Comparison of ENCODE assay signal across 1 cellular context in genomic region chr12:50400638-50401382, GRCh38.
TF ChIP-seq lines count a peak whose summit lies in the region.

TSS of gene LARP4 (plus strand) at chr12:50400885. CDS start at chr12:50401011, 126 bp downstream.

TF ChIP-seq in HepG2, 621 proteins besides CTCF, POLR2A, EP300 and RAD21 (continued from another document and continues in another):
- TF ChIP-seq CEBPZ (IDR thresholded peaks at IDR 0.05; ENCODE audit: low read length): no peak
- peak; percentile 73; the same call in 1 of the 2 replicates for TF ChIP-seq ZNF704 (CRISPR knock-in tag; IDR thresholded peaks at IDR 0.05; ENCODE audit: borderline replicate concordance)
- peak; percentile 59 for TF ChIP-seq HNRNPLL (IDR thresholded peaks at IDR 0.05; ENCODE audit: low read depth, low read length, poor library complexity, severe bottlenecking)
- TF ChIP-seq ZSCAN25 (CRISPR knock-in tag; IDR thresholded peaks at IDR 0.05): peak; percentile 77
- TF ChIP-seq ETV5 (CRISPR knock-in tag; IDR thresholded peaks at IDR 0.05; ENCODE audit: borderline replicate concordance): no peak
- peak; percentile 87 for TF ChIP-seq HNF1B (CRISPR knock-in tag; IDR thresholded peaks at IDR 0.05)
- TF ChIP-seq MYC (CRISPR knock-in tag; IDR thresholded peaks at IDR 0.05; ENCODE audit: borderline replicate concordance): peak; percentile 89
- peak; percentile 76 for TF ChIP-seq POGZ (CRISPR knock-in tag; IDR thresholded peaks at IDR 0.05)
- TF ChIP-seq FOXA3 (CRISPR knock-in tag; IDR thresholded peaks at IDR 0.05): peak; percentile 38; the same call in 1 of the 2 replicates
- TF ChIP-seq MAZ (IDR thresholded peaks at IDR 0.05; ENCODE audit: borderline replicate concordance, low read depth, low read length): no peak; the same call in 1 of the 2 replicates
- peak; percentile 89 for TF ChIP-seq MAZ (CRISPR knock-in tag; IDR thresholded peaks at IDR 0.05; ENCODE audit: low read depth)
- TF ChIP-seq ZNF292 (CRISPR knock-in tag; IDR thresholded peaks at IDR 0.05; ENCODE audit: borderline replicate concordance, low read depth): peak; percentile 78
- TF ChIP-seq ZNF101 (CRISPR knock-in tag; IDR thresholded peaks at IDR 0.05; ENCODE audit: borderline replicate concordance, low read depth): no peak
- peak; percentile 89 for TF ChIP-seq TAF1 (CRISPR knock-in tag; IDR thresholded peaks at IDR 0.05)
- no peak for TF ChIP-seq ZNF251 (CRISPR knock-in tag; IDR thresholded peaks at IDR 0.05)
- TF ChIP-seq ARID3A (IDR thresholded peaks at IDR 0.05; ENCODE audit: low read depth, low read length): peak; percentile 53; the same call in 1 of the 2 replicates
- TF ChIP-seq HNF4G (IDR thresholded peaks at IDR 0.05; ENCODE audit: borderline replicate concordance, low read depth, low read length): no peak
- peak; percentile 43; the same call in 1 of the 2 replicates for TF ChIP-seq HNF4G (CRISPR knock-in tag; IDR thresholded peaks at IDR 0.05; ENCODE audit: borderline replicate concordance, low read depth)
- TF ChIP-seq PCBP1 (IDR thresholded peaks at IDR 0.05; ENCODE audit: borderline replicate concordance, low read depth, low read length): 0 out of 2 replicates have a peak, but pooled peaks have one; percentile 66
- no peak for TF ChIP-seq ZNF232 (CRISPR knock-in tag; IDR thresholded peaks at IDR 0.05; ENCODE audit: borderline replicate concordance)
- TF ChIP-seq AGO2 (optimal IDR thresholded peaks at IDR 0.05; ENCODE audit: low read depth, low read length): peak; percentile 89
- TF ChIP-seq ZNF891 (CRISPR knock-in tag; IDR thresholded peaks at IDR 0.05): peak; percentile 64
- peak; percentile 72 for TF ChIP-seq HOMEZ (CRISPR knock-in tag; IDR thresholded peaks at IDR 0.05; ENCODE audit: low read depth)
- TF ChIP-seq ZBTB8A (CRISPR knock-in tag; IDR thresholded peaks at IDR 0.05; ENCODE audit: borderline replicate concordance, low read depth): no peak
- TF ChIP-seq SMAD1 (CRISPR knock-in tag; IDR thresholded peaks at IDR 0.05; ENCODE audit: borderline replicate concordance, low read depth): peak; percentile 76; the same call in 1 of the 2 replicates
- peak; percentile 85 for TF ChIP-seq ZBTB40 (IDR thresholded peaks at IDR 0.05)
- peak; percentile 47 for TF ChIP-seq ZBTB40 (CRISPR knock-in tag; IDR thresholded peaks at IDR 0.05)
- no peak for TF ChIP-seq ZNF260 (CRISPR knock-in tag; IDR thresholded peaks at IDR 0.05; ENCODE audit: borderline replicate concordance, low read depth)
- TF ChIP-seq ZNF83 (CRISPR knock-in tag; IDR thresholded peaks at IDR 0.05; ENCODE audit: borderline replicate concordance): peak; percentile 16; the same call in 1 of the 2 replicates
- peak; percentile 67 for TF ChIP-seq SPEN (CRISPR knock-in tag; IDR thresholded peaks at IDR 0.05; ENCODE audit: low read depth)
- no peak; the same call in 1 of the 2 replicates for TF ChIP-seq ZNF256 (CRISPR knock-in tag; conservative IDR thresholded peaks at IDR 0.05)
- TF ChIP-seq ZNF772 (CRISPR knock-in tag; IDR thresholded peaks at IDR 0.05): 0 out of 2 replicates have a peak, but pooled peaks have one; percentile 76
